ENCODE assay signal across 21 cellular contexts in genomic region chr3:62918752-62919151, GRCh38. TPM values are rescaled to one million over a fixed set of nuclear protein-coding genes. Genes with fewer than 3 reads are reported as not detected.
DNase-seq lines count a peak whose midpoint lies in the region; ATAC-seq and TF ChIP-seq lines count a peak whose summit lies in the region.
"Had no signal": no experiment of that assay in that cellular context is flagged by ENCODE, and none has a peak within 500 bp of the region (broad histone marks: within the 10 kb centered on the region; RNA-seq: fewer than 3 reads in every experiment).

No MANE protein-coding gene starts in this region.

- H3K79me2 ChIP-seq in GM23248 (ENCODE audit: insufficient read depth), result no peaks in the 10 kb centered on the region
- no peaks in the 10 kb centered on the region for H3K79me2 ChIP-seq in hepatocyte

- H2AFZ ChIP-seq in GM23248 (no peak overlapping the region), hepatocyte (no peak overlapping the region)

- peaks cover 24% of the 10 kb centered on the region for H3F3A ChIP-seq in GM23248 (ENCODE audit: insufficient read depth)

- no peak for TF ChIP-seq CTCF in hepatocyte (IDR thresholded peaks at IDR 0.05; ENCODE audit: poor library complexity)
- no peak for TF ChIP-seq CTCF in mucosa of descending colon (IDR thresholded peaks at IDR 0.05)

- ATAC-seq in mucosa of descending colon (peak; percentile 68), HG02852 (IDR thresholded peaks at IDR 0.05; ENCODE audit: unreplicated experiment) (no peak)
- ATAC-seq: A549; CD8-positive, alpha-beta T cell had no signal

- H3K9me2 ChIP-seq in GM23248 (ENCODE audit: insufficient read depth) (no peaks in the 10 kb centered on the region), hepatocyte (replicated peaks; ENCODE audit: insufficient read depth) (no peaks in the 10 kb centered on the region)

- H3K9me3 ChIP-seq in GM23248 (ENCODE audit: low read depth) (no peaks in the 10 kb centered on the region), hepatocyte (ENCODE audit: low read depth) (no peaks in the 10 kb centered on the region), mucosa of descending colon (no peaks in the 10 kb centered on the region)
- H3K9me3 ChIP-seq: A549, Caco-2 had no signal

- no peak overlapping the region for H3K27ac ChIP-seq in GM23248
- H3K27ac ChIP-seq in hepatocyte, result no peak overlapping the region
- H3K27ac ChIP-seq: 22Rv1; A549; BLaER1 treated with 17β-estradiol and CSF1 and Interleukin-3, amounts not matched to agents 10 nM and 100 nM; C4-2B had no signal

- no peak overlapping the region for H3K4me2 ChIP-seq in GM23248 (ENCODE audit: unreplicated experiment)
- H3K4me2 ChIP-seq in hepatocyte, result no peak overlapping the region
- H3K4me2 ChIP-seq: A549 had no signal

- in situ Hi-C loops in GM23248 (cut with MboI), result no loop called here

- 52 to 53% methylated on average over 2 of the region's 2 CpGs for WGBS in GM23248 (ENCODE audit: low coverage in 1 of 2, low lambda C conversion rate in 2 of 2, missing lambda C conversion rate in 2 of 2), 2 experiments
- 20% methylated on average over 2 of the region's 2 CpGs for WGBS in hepatocyte (ENCODE audit: low lambda C conversion rate, missing lambda C conversion rate)

- H3K27me3 ChIP-seq in GM23248 (replicated peaks; ENCODE audit: insufficient read depth) (no peaks in the 10 kb centered on the region), hepatocyte (no peaks in the 10 kb centered on the region)
- H3K27me3 ChIP-seq: BLaER1 treated with 17β-estradiol and CSF1 and Interleukin-3, amounts not matched to agents 10 nM and 100 nM had no signal

- H3K9ac ChIP-seq in GM23248, result no peak overlapping the region
- H3K9ac ChIP-seq: BLaER1 treated with 17β-estradiol and CSF1 and Interleukin-3, amounts not matched to agents 10 nM and 100 nM had no signal

- H4K20me1 ChIP-seq in GM23248 (ENCODE audit: insufficient read depth), result no peaks in the 10 kb centered on the region
- no peaks in the 10 kb centered on the region for H4K20me1 ChIP-seq in hepatocyte (ENCODE audit: insufficient read depth, poor library complexity, severe bottlenecking)
- H4K20me1 ChIP-seq: BLaER1 treated with 17β-estradiol and CSF1 and Interleukin-3, amounts not matched to agents 10 nM and 100 nM had no signal

- H3K4me3 ChIP-seq in GM23248, result no peak overlapping the region
- H3K4me3 ChIP-seq in hepatocyte, result no peak overlapping the region
- no peak overlapping the region for H3K4me3 ChIP-seq in mucosa of descending colon
- H3K4me3 ChIP-seq: A549; BLaER1 treated with 17β-estradiol and CSF1 and Interleukin-3, amounts not matched to agents 10 nM and 100 nM had no signal

- no peaks in the 10 kb centered on the region for H3K36me3 ChIP-seq in GM23248 (ENCODE audit: low read depth)
- H3K36me3 ChIP-seq in hepatocyte (replicated peaks; ENCODE audit: insufficient read depth, low read depth), result no peaks in the 10 kb centered on the region
- no peaks in the 10 kb centered on the region for H3K36me3 ChIP-seq in mucosa of descending colon (ENCODE audit: low read depth)
- H3K36me3 ChIP-seq: BLaER1 treated with 17β-estradiol and CSF1 and Interleukin-3, amounts not matched to agents 10 nM and 100 nM had no signal

- intact Hi-C loops in mucosa of descending colon (cut with DNase I, micrococcal nuclease), result no loop called here

- peak; percentile 10 for DNase-seq in GM23248
- DNase-seq in LoVo (ENCODE audit: low spot score), result peak; percentile 60
- peak; percentile 7 for DNase-seq in hepatocyte (ENCODE audit: low spot score)
- no peak for DNase-seq in mucosa of descending colon
- DNase-seq in SKM-1 (lab: John Stamatoyannopoulos, UW; ENCODE audit: unreplicated experiment), result no peak
- no peak for DNase-seq in GM19238 (ENCODE audit: insufficient read length, low spot score)
- no peak for DNase-seq in activated CD8-positive, alpha-beta memory T cell treated with anti-CD3 and anti-CD28 coated beads, Interleukin-2, amount 50 U/mL, for 48 hours
- DNase-seq: AML-193; Caco-2; Calu3; CD4-positive, alpha-beta T cell; CD8-positive, alpha-beta T cell; DMS79 treated with DMSO at 0.1 percent for 48 hours; GF-D8 had no signal

- H3K4me1 ChIP-seq in GM23248 (ENCODE audit: insufficient read depth) (peaks cover 19% of the 10 kb centered on the region), hepatocyte (ENCODE audit: insufficient read depth) (peaks cover 4% of the 10 kb centered on the region), mucosa of descending colon (ENCODE audit: low read depth) (peaks cover 14% of the 10 kb centered on the region)
- H3K4me1 ChIP-seq: A549, Caco-2 had no signal

RNA-seq across cellular contexts. Expression of gene CADPS, which starts 43.5 kb away (rescaled TPM):
- 4.1 and 11.4 TPM in 2 replicates for total RNA-seq in GM23248 (2014; rRNA removed; shearing (Covaris generic))
- 1.6 and 3.0 TPM in 2 replicates for polyA plus RNA-seq in GM23248 (2016; fragmentation: Nextera tagmentation; extraction: Ambion mirVana)
- total RNA-seq in hepatocyte, result 6.6 and 8.1 TPM in 2 replicates
- 1.3 and 2.8 TPM in 2 replicates for polyA plus RNA-seq in hepatocyte
- 1 to 10 TPM; 3.7 to 6.2 (median 6.1) TPM for total RNA-seq in mucosa of descending colon
- total RNA-seq: A172; Caco-2; Calu3; CD4-positive, alpha-beta T cell; CD8-positive, alpha-beta T cell had no signal
- polyA plus RNA-seq: A549, BJ had no signal

Comparison
In these comparisons a context has a peak if more than half of its experiments do, and no peak if none do; other contexts are left out.
1. DNase-seq: peak in GM23248 (single experiment), LoVo (single experiment) and hepatocyte (single experiment); none in mucosa of descending colon (0 of 3), SKM-1 (single experiment), GM19238 (single experiment) and activated CD8-positive, alpha-beta memory T cell treated with anti-CD3 and anti-CD28 coated beads, Interleukin-2, amount 50 U/mL, for 48 hours (single experiment).